8 cellular contexts compared by ENCODE assay signal in genomic region chr5:67246108-67246507, GRCh38. TPM values are rescaled to one million over a fixed set of nuclear protein-coding genes. Genes with fewer than 3 reads are reported as not detected.
A peak's percentile ranks its signal among the peaks of the same experiment; 100 is the strongest.
DNase-seq lines count a peak whose midpoint lies in the region; TF ChIP-seq lines count a peak whose summit lies in the region.

No MANE protein-coding gene starts in this region.

- H3K4me1 ChIP-seq in H9 (ENCODE audit: insufficient read depth, low read length) = no peaks in the 10 kb centered on the region
- no peaks in the 10 kb centered on the region for H3K4me1 ChIP-seq in iPS DF 6.9 (ENCODE audit: control insufficient read depth, insufficient read depth, low read length)

- no peak overlapping the region for H3K18ac ChIP-seq in H9 (ENCODE audit: insufficient read length, low read depth, low read length)

- H2AFZ ChIP-seq in H9 (ENCODE audit: low read length) = no peak overlapping the region

- no peaks in the 10 kb centered on the region for H3K79me2 ChIP-seq in H9 (ENCODE audit: insufficient read depth, low read length)

- no peak overlapping the region for H3K14ac ChIP-seq in H9 (ENCODE audit: insufficient read depth, low read length)

- H2AK5ac ChIP-seq in H9 (ENCODE audit: insufficient read length, low read length) = no peak overlapping the region

- H3K4ac ChIP-seq in H9 (ENCODE audit: low read depth, low read length) = no peak overlapping the region

- H3K36me3 ChIP-seq in iPS DF 6.9 (ENCODE audit: control insufficient read depth, insufficient read depth, low read length) = no peaks in the 10 kb centered on the region

- H3K9ac ChIP-seq in H9 (ENCODE audit: extremely low read depth, insufficient read length, low read length) = no peak overlapping the region

- H3K4me3 Mint-ChIP-seq in H9 = no peak overlapping the region
- H3K4me3 Mint-ChIP-seq in brain = no peak overlapping the region
- no peak overlapping the region for H3K4me3 Mint-ChIP-seq in activated T-helper 2 cell treated with anti-CD3 and anti-CD28 coated beads, Interferon-gamma antibody, Interleukin-2, Interleukin-4, amounts not matched to agents 10 μg/mL and 5 μg/mL and 100 μg/mL, durations not matched to agents 14 hours and 24 hours and 36 hours (ENCODE audit: low read depth)

- H4K5ac ChIP-seq in H9 (ENCODE audit: insufficient read length, low read depth, low read length) = no peak overlapping the region

- H2BK20ac ChIP-seq in H9 (ENCODE audit: low read depth, low read length, poor library complexity, severe bottlenecking) = no peak overlapping the region

- H3K4me1 Mint-ChIP-seq in H9 (peaks cover 0 to 5% of the 10 kb centered on the region in 2 experiments; a peak in 3 of 4 replicates), brain (peaks cover 7% of the 10 kb centered on the region)
- peaks cover 10% of the 10 kb centered on the region for H3K4me1 Mint-ChIP-seq in activated T-helper 2 cell treated with anti-CD3 and anti-CD28 coated beads, Interferon-gamma antibody, Interleukin-2, Interleukin-4, amounts not matched to agents 10 μg/mL and 5 μg/mL and 100 μg/mL, durations not matched to agents 14 hours and 24 hours and 36 hours (ENCODE audit: low read depth)

- no peak overlapping the region for H4K91ac ChIP-seq in H9 (ENCODE audit: insufficient read length, low read depth, low read length)

- no peak overlapping the region for H2BK15ac ChIP-seq in H9 (ENCODE audit: low read depth, low read length)

- H3K9me3 Mint-ChIP-seq in H9 (no peaks in the 10 kb centered on the region; a peak in 1 of 5 replicates), brain (peaks cover 0 to 3% (median 2%) of the 10 kb centered on the region in 5 experiments)
- H3K9me3 Mint-ChIP-seq in activated T-helper 2 cell treated with anti-CD3 and anti-CD28 coated beads, Interferon-gamma antibody, Interleukin-2, Interleukin-4, amounts not matched to agents 10 μg/mL and 5 μg/mL and 100 μg/mL, durations not matched to agents 14 hours and 24 hours and 36 hours = no peaks in the 10 kb centered on the region

- DNase-seq in CD1c-positive myeloid dendritic cell (ENCODE audit: extremely low spot score) (peak; percentile 76), H9 (no peak), NCI-H526 (lab: John Stamatoyannopoulos, UW) (peak; percentile 14 to 71), iPS DF 6.9 (ENCODE audit: low read depth, low spot score) (peak; percentile 52), smooth muscle cell of the brain vasculature (ENCODE audit: low read depth, low spot score) (peak; percentile 76), posterior cingulate gyrus (no peak)
- no peak for DNase-seq in activated T-helper 2 cell treated with anti-CD3 and anti-CD28 coated beads, Interferon-gamma antibody, Interleukin-2, Interleukin-4, amounts not matched to agents 10 μg/mL and 5 μg/mL and 100 μg/mL, durations not matched to agents 14 hours and 24 hours and 36 hours (ENCODE audit: low spot score)

- no peak overlapping the region for H2BK120ac ChIP-seq in H9 (ENCODE audit: low read depth, low read length, poor library complexity, severe bottlenecking)

- no peak overlapping the region for H3K23ac ChIP-seq in H9 (ENCODE audit: insufficient read length, low read depth, low read length)

- no peak overlapping the region for H2BK12ac ChIP-seq in H9 (ENCODE audit: insufficient read length, low read depth, low read length)

- H3K9me3 ChIP-seq in H9 (ENCODE audit: control insufficient read depth, low read depth, low read length) (no peaks in the 10 kb centered on the region), iPS DF 6.9 (ENCODE audit: control insufficient read depth, insufficient read depth, low read length) (no peaks in the 10 kb centered on the region)

- no peaks in the 10 kb centered on the region for H3K79me1 ChIP-seq in H9 (ENCODE audit: insufficient read depth, low read depth, low read length, poor library complexity, severe bottlenecking)

- H3K27me3 Mint-ChIP-seq in H9 (ENCODE audit: low read depth) (no peaks in the 10 kb centered on the region), brain (no peaks in the 10 kb centered on the region)
- H3K27me3 Mint-ChIP-seq in activated T-helper 2 cell treated with anti-CD3 and anti-CD28 coated beads, Interferon-gamma antibody, Interleukin-2, Interleukin-4, amounts not matched to agents 10 μg/mL and 5 μg/mL and 100 μg/mL, durations not matched to agents 14 hours and 24 hours and 36 hours (ENCODE audit: low read depth) = peaks cover 1% of the 10 kb centered on the region

- no peak overlapping the region for H3K27ac ChIP-seq in H9 (ENCODE audit: insufficient read length, low read depth, low read length)
- no peak overlapping the region for H3K27ac ChIP-seq in iPS DF 6.9 (ENCODE audit: low read length)

- WGBS in H9 (ENCODE audit: extremely low coverage, insufficient read length, low lambda C conversion rate) = 100% methylated on average over 1 of the region's 2 CpGs
- WGBS in iPS DF 6.9 (ENCODE audit: insufficient coverage, insufficient read length) = 100% methylated on average over 1 of the region's 2 CpGs

- intact Hi-C loops in activated T-helper 2 cell treated with anti-CD3 and anti-CD28 coated beads, Interferon-gamma antibody, Interleukin-2, Interleukin-4, amounts not matched to agents 10 μg/mL and 5 μg/mL and 100 μg/mL, durations not matched to agents 14 hours and 24 hours and 36 hours (cut with micrococcal nuclease) = loop anchor here (1.0 to 10.0 kb wide), 3 partner anchors 258 to 1039 kb away; no protein-coding TSS in a partner anchor
- intact Hi-C loops in posterior cingulate gyrus (cut with DNase I) = loop anchor here (2.0 to 10.0 kb wide), 4 partner anchors 71 to 1009 kb away; no protein-coding TSS in a partner anchor

- H3K27me3 ChIP-seq in H9 (ENCODE audit: insufficient read depth, low read length) (no peaks in the 10 kb centered on the region), iPS DF 6.9 (ENCODE audit: control insufficient read depth, insufficient read depth, low read length) (no peaks in the 10 kb centered on the region)

- H4K8ac ChIP-seq in H9 (replicated peaks; ENCODE audit: insufficient read length, low read depth, low read length) = no peak overlapping the region

- no peak overlapping the region for H3K4me2 ChIP-seq in H9 (ENCODE audit: insufficient read depth, insufficient read length, low read length)

- H3K56ac ChIP-seq in H9 (ENCODE audit: insufficient read length, low read depth, low read length) = no peak overlapping the region

- TF ChIP-seq CTCF in H9 (conservative IDR thresholded peaks at IDR 0.05) (peak; percentile 84), brain (conservative IDR thresholded peaks at IDR 0.05) (peak; percentile 81 to 82)

- H3K36me3 Mint-ChIP-seq in H9 (ENCODE audit: insufficient read depth in 1 of 3, low read depth in 3 of 3) = no peaks in the 10 kb centered on the region; a peak in 1 of 7 replicates
- H3K36me3 Mint-ChIP-seq in brain = no peaks in the 10 kb centered on the region
- H3K36me3 Mint-ChIP-seq in activated T-helper 2 cell treated with anti-CD3 and anti-CD28 coated beads, Interferon-gamma antibody, Interleukin-2, Interleukin-4, amounts not matched to agents 10 μg/mL and 5 μg/mL and 100 μg/mL, durations not matched to agents 14 hours and 24 hours and 36 hours (ENCODE audit: low read depth) = no peaks in the 10 kb centered on the region

- H3K4me3 ChIP-seq in iPS DF 6.9 (ENCODE audit: low read length) = no peak overlapping the region

- no peak overlapping the region for H3K27ac Mint-ChIP-seq in H9
- H3K27ac Mint-ChIP-seq in brain = no peak overlapping the region
- H3K27ac Mint-ChIP-seq in activated T-helper 2 cell treated with anti-CD3 and anti-CD28 coated beads, Interferon-gamma antibody, Interleukin-2, Interleukin-4, amounts not matched to agents 10 μg/mL and 5 μg/mL and 100 μg/mL, durations not matched to agents 14 hours and 24 hours and 36 hours = no peak overlapping the region

- no peak overlapping the region for H2BK5ac ChIP-seq in H9 (ENCODE audit: insufficient read length, low read length)

- H3T11ph ChIP-seq in H9 (ENCODE audit: low read length) = no peak overlapping the region

- no peaks in the 10 kb centered on the region for H3K23me2 ChIP-seq in H9 (ENCODE audit: insufficient read length, low read depth, low read length, poor library complexity, severe bottlenecking)

- H4K20me1 ChIP-seq in H9 (ENCODE audit: control insufficient read depth, insufficient read depth, insufficient read length) = no peaks in the 10 kb centered on the region

RNA-seq across cellular contexts. Expression of gene CD180, which starts 49.5 kb away (rescaled TPM):
- total RNA-seq in H9 (2021) = not detected in 2 replicates
- polyA plus RNA-seq in brain (ENCODE audit: insufficient read depth, low read depth, low replicate concordance) = 0.19 TPM
- 0.02 TPM in 2 replicates for total RNA-seq in activated T-helper 2 cell treated with anti-CD3 and anti-CD28 coated beads, Interferon-gamma antibody, Interleukin-2, Interleukin-4, amounts not matched to agents 10 μg/mL and 5 μg/mL and 100 μg/mL, durations not matched to agents 14 hours and 24 hours and 36 hours

Comparison
In these comparisons a context has a peak if more than half of its experiments do, and no peak if none do; other contexts are left out.
1. DNase-seq: peak in CD1c-positive myeloid dendritic cell (single experiment), NCI-H526 (2 of 2), iPS DF 6.9 (single experiment) and smooth muscle cell of the brain vasculature (single experiment); none in H9 (single experiment), activated T-helper 2 cell treated with anti-CD3 and anti-CD28 coated beads, Interferon-gamma antibody, Interleukin-2, Interleukin-4, amounts not matched to agents 10 μg/mL and 5 μg/mL and 100 μg/mL, durations not matched to agents 14 hours and 24 hours and 36 hours (single experiment) and posterior cingulate gyrus (0 of 10).